In genomic region chr13:110907951-110908898, GRCh38 we compare ENCODE assay signal across 8 cellular contexts. TPM values are rescaled to one million over a fixed set of nuclear protein-coding genes. Genes with fewer than 3 reads are reported as not detected.
A peak's percentile ranks its signal among the peaks of the same experiment; 100 is the strongest.
DNase-seq lines count a peak whose midpoint lies in the region; ATAC-seq, FAIRE-seq and TF ChIP-seq lines count a peak whose summit lies in the region.

No MANE protein-coding gene starts in this region.

- H3K4me1 Mint-ChIP-seq in stimulated activated naive CD8-positive, alpha-beta T cell treated with anti-CD3 and anti-CD28 coated beads, Interleukin-15, Interleukin-2, amounts not matched to agents 100 ng/mL and 50 ng/mL, for 24 hours (ENCODE audit: low read depth): peaks cover 64% of the 10 kb centered on the region

- TF ChIP-seq CTCF in adrenal gland (IDR thresholded peaks at IDR 0.05) (no peak), keratinocyte (optimal IDR thresholded peaks at IDR 0.05 in 1 of 3, IDR thresholded peaks at IDR 0.05 in 1 of 3, conservative IDR thresholded peaks at IDR 0.05 in 1 of 3; ENCODE audit: extremely low read depth in 1 of 3, insufficient read depth in 2 of 3, low read length in 3 of 3) (no peak)

- H4K20me1 ChIP-seq in keratinocyte (ENCODE audit: control insufficient read depth, extremely low read depth, insufficient read depth, low read length): peaks cover 5% of the 10 kb centered on the region

- H3K4me3 Mint-ChIP-seq in stimulated activated naive CD8-positive, alpha-beta T cell treated with anti-CD3 and anti-CD28 coated beads, Interleukin-15, Interleukin-2, amounts not matched to agents 100 ng/mL and 50 ng/mL, for 24 hours: no peak overlapping the region

- TF ChIP-seq POLR2A in adrenal gland (IDR thresholded peaks at IDR 0.05): no peak

- H3K79me2 ChIP-seq in keratinocyte (ENCODE audit: control insufficient read depth, insufficient read depth, low read length): peaks cover 76% of the 10 kb centered on the region

- peak overlapping the region; percentile 29 for H3K27ac Mint-ChIP-seq in stimulated activated naive CD8-positive, alpha-beta T cell treated with anti-CD3 and anti-CD28 coated beads, Interleukin-15, Interleukin-2, amounts not matched to agents 100 ng/mL and 50 ng/mL, for 24 hours

- DNase-seq in stimulated activated naive CD8-positive, alpha-beta T cell treated with anti-CD3 and anti-CD28 coated beads, Interleukin-15, Interleukin-2, amounts not matched to agents 100 U/mL and 50 U/mL, for 24 hours: no peak
- DNase-seq in adrenal gland (peak in 4 of 7 donors; percentile 26 to 65 (median 58)), keratinocyte (ENCODE audit: low read depth, low spot score) (peak; percentile 88), NCI-H187 treated with DMSO at 0.1 percent for 48 hours (lab: John Stamatoyannopoulos, UW) (no peak)

- H3K9me3 Mint-ChIP-seq in stimulated activated naive CD8-positive, alpha-beta T cell treated with anti-CD3 and anti-CD28 coated beads, Interleukin-15, Interleukin-2, amounts not matched to agents 100 ng/mL and 50 ng/mL, for 24 hours: no peaks in the 10 kb centered on the region

- H3K36me3 ChIP-seq in adrenal gland (replicated peaks in 1 of 2) (peaks cover 0 to 43% of the 10 kb centered on the region in 2 donors), keratinocyte (ENCODE audit: control insufficient read depth in 2 of 2, extremely low read depth in 1 of 2, insufficient read depth in 2 of 2, low read length in 2 of 2) (peaks cover 3 to 35% of the 10 kb centered on the region in 2 experiments)

- H3K27me3 ChIP-seq in adrenal gland (no peaks in the 10 kb centered on the region), keratinocyte (ENCODE audit: control insufficient read depth, extremely low read depth, insufficient read depth, low read length) (no peaks in the 10 kb centered on the region)

- H3K36me3 Mint-ChIP-seq in stimulated activated naive CD8-positive, alpha-beta T cell treated with anti-CD3 and anti-CD28 coated beads, Interleukin-15, Interleukin-2, amounts not matched to agents 100 ng/mL and 50 ng/mL, for 24 hours (ENCODE audit: low read depth): peaks cover 73% of the 10 kb centered on the region

- peak; percentile 95 for FAIRE-seq in keratinocyte (lab: Jason Lieb, UNC)

- H2AFZ ChIP-seq in keratinocyte (ENCODE audit: control insufficient read depth, low read length): no peak overlapping the region

- peak overlapping the region; percentile 72 for H3K4me2 ChIP-seq in keratinocyte (ENCODE audit: control insufficient read depth, extremely low read depth, insufficient read depth, low read depth, low read length)

- no peaks in the 10 kb centered on the region for H3K9me1 ChIP-seq in keratinocyte (ENCODE audit: control insufficient read depth, extremely low read depth, insufficient read depth, low read length)

- H3K9me3 ChIP-seq in adrenal gland (replicated peaks in 1 of 3) (no peaks in the 10 kb centered on the region), keratinocyte (ENCODE audit: control insufficient read depth, low read depth, low read length) (no peaks in the 10 kb centered on the region)

- H3K4me1 ChIP-seq in adrenal gland (replicated peaks in 1 of 2) (peaks cover 13 to 66% of the 10 kb centered on the region in 2 donors), keratinocyte (ENCODE audit: control insufficient read depth, extremely low read depth, insufficient read depth, low read length) (peaks cover 53% of the 10 kb centered on the region)

- intact Hi-C loops in adrenal gland (cut with DNase I): no loop called here

- 60 to 64% (median 63%) methylated on average over 9 of the region's 9 CpGs for WGBS in adrenal gland, 4 donors

- H3K27ac ChIP-seq in adrenal gland (peak overlapping the region in 2 of 5 donors; percentile 7 to 31), keratinocyte (ENCODE audit: control insufficient read depth, insufficient read depth, low read length) (peak overlapping the region; percentile 97)

- no peaks in the 10 kb centered on the region for H3K27me3 Mint-ChIP-seq in stimulated activated naive CD8-positive, alpha-beta T cell treated with anti-CD3 and anti-CD28 coated beads, Interleukin-15, Interleukin-2, amounts not matched to agents 100 ng/mL and 50 ng/mL, for 24 hours

- H3K9ac ChIP-seq in keratinocyte (ENCODE audit: control insufficient read depth, extremely low read depth, insufficient read depth, low read length): peak overlapping the region; percentile 73

- H3K4me3 ChIP-seq in adrenal gland (no peak overlapping the region), keratinocyte (ENCODE audit: control insufficient read depth in 2 of 3, extremely low read depth in 1 of 3, insufficient read depth in 2 of 3, low read depth in 1 of 3, low read length in 3 of 3) (peak overlapping the region in 2 of 3 experiments; percentile 26 to 35)

- dilution Hi-C loops in keratinocyte (cut with MboI; ENCODE audit: extremely low pct_ligation_motif_present, low sequenced_read_pairs): no loop called here

- no peak for ATAC-seq in stimulated activated naive CD8-positive, alpha-beta T cell treated with anti-CD3 and anti-CD28 coated beads, Interleukin-15, Interleukin-2, amounts not matched to agents 100 U/mL and 50 U/mL, for 24 hours
- ATAC-seq in GM21360 (IDR thresholded peaks at IDR 0.05; ENCODE audit: unreplicated experiment) (no peak), HG02970 (IDR thresholded peaks at IDR 0.05; ENCODE audit: low FRiP score, unreplicated experiment) (no peak), HG03442 (IDR thresholded peaks at IDR 0.05; ENCODE audit: unreplicated experiment) (no peak)

RNA-seq across cellular contexts. Expression of gene ANKRD10, which starts 6.6 kb away (rescaled TPM):
- 100 to 1,000 TPM in 3 of 8 donors, 10 to 100 TPM in 5; 50.1 to 126 (median 91.6) TPM for total RNA-seq in adrenal gland
- polyA plus RNA-seq in adrenal gland: 100 to 1,000 TPM in 2 of 3 donors, 10 to 100 TPM in 1; 36.5 to 139 (median 116) TPM
- polyA plus RNA-seq in keratinocyte: 27.8 to 58.1 TPM (median 34.5 TPM) in 3 replicates
- polyA plus RNA-seq in keratinocyte (2011; ENCODE audit: low read depth): 27.5 TPM
- 9.2 and 13.7 TPM in 2 replicates for polyA plus RNA-seq in keratinocyte (2011; cell fraction: cytosol; rRNA removed)
- polyA plus RNA-seq in keratinocyte (2011; cell fraction: nucleus; rRNA removed): 106 and 124 TPM in 2 replicates
- 18.2 and 28.9 TPM in 2 replicates for polyA plus RNA-seq in keratinocyte (2012; ENCODE audit: low replicate concordance)
- polyA minus RNA-seq in keratinocyte: 14.5 to 49.4 TPM (median 25.4 TPM) in 3 replicates
- 16.7 TPM for polyA minus RNA-seq in keratinocyte (2011; cell fraction: cytosol; rRNA and poly(A)+ RNA removed)
- polyA minus RNA-seq in keratinocyte (2011; cell fraction: nucleus; rRNA and poly(A)+ RNA removed): 63.9 and 91.4 TPM in 2 replicates

Comparison
In these comparisons a context has a peak if more than half of its experiments do, and no peak if none do; other contexts are left out.
1. DNase-seq: peak in adrenal gland (4 of 7) and keratinocyte (single experiment); none in stimulated activated naive CD8-positive, alpha-beta T cell treated with anti-CD3 and anti-CD28 coated beads, Interleukin-15, Interleukin-2, amounts not matched to agents 100 U/mL and 50 U/mL, for 24 hours (single experiment) and NCI-H187 treated with DMSO at 0.1 percent for 48 hours (single experiment).
2. H3K4me3 ChIP-seq: peak in keratinocyte (2 of 3); none in adrenal gland (0 of 4).